Comparison of ENCODE assay signal across 1 cellular context in the genomic region with DNA sequence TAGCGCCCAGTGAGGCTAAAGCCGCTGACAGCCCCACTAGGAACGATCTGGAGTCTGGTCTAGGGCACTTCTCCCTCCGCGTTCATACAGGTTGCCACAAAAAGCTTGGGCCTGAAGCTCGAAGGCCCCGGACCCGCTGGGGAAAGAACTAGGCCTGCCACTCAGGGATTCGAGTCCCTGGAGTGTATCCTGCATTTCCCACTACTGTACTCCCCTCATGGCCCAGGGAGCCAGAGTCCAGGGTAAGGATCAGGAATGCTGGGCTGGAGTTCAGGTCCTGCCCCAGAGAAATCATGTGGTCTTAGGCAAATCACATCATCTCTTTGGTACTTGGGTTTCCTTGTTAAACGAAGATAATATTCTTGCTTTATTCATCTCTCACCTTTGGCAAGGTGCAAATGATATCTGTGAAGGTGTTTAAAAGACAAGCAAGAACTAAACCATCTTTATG.
TF ChIP-seq lines count a peak whose summit lies in the region.

No MANE protein-coding gene starts in this region.

TF ChIP-seq in H1, 55 proteins besides CTCF, POLR2A, EP300 and RAD21 (continued from another document):
- TF ChIP-seq CTBP2 (IDR thresholded peaks at IDR 0.05; ENCODE audit: borderline replicate concordance, insufficient read depth, insufficient read length, low read length) (no peak), CREB1 (IDR thresholded peaks at IDR 0.05) (no peak)
